19 cellular contexts compared by ENCODE assay signal in genomic region chr5:102481044-102481715, GRCh38. TPM values are rescaled to one million over a fixed set of nuclear protein-coding genes. Genes with fewer than 3 reads are reported as not detected.
DNase-seq lines count a peak whose midpoint lies in the region; ATAC-seq and TF ChIP-seq lines count a peak whose summit lies in the region.
"Had no signal": no experiment of that assay in that cellular context is flagged by ENCODE, and none has a peak within 500 bp of the region (broad histone marks: within the 10 kb centered on the region; RNA-seq: fewer than 3 reads in every experiment).

No MANE protein-coding gene starts in this region.

- no peak for TF ChIP-seq CTCF in kidney epithelial cell (IDR thresholded peaks at IDR 0.05; ENCODE audit: insufficient read depth, low read length, poor library complexity, severe bottlenecking)

- H3K36me3 ChIP-seq in kidney epithelial cell (ENCODE audit: control insufficient read depth, insufficient read depth, low read length) = no peaks in the 10 kb centered on the region
- H3K36me3 ChIP-seq: BLaER1 treated with 17β-estradiol and CSF1 and Interleukin-3, amounts not matched to agents 10 nM and 100 nM had no signal

- H3K27me3 ChIP-seq in kidney epithelial cell (ENCODE audit: control insufficient read depth, insufficient read depth, low read length) = no peaks in the 10 kb centered on the region
- H3K27me3 ChIP-seq: BLaER1 treated with 17β-estradiol and CSF1 and Interleukin-3, amounts not matched to agents 10 nM and 100 nM had no signal

- no peak overlapping the region for H3K4me3 ChIP-seq in kidney epithelial cell (ENCODE audit: low read depth, low read length)
- H3K4me3 ChIP-seq: BLaER1 treated with 17β-estradiol and CSF1 and Interleukin-3, amounts not matched to agents 10 nM and 100 nM; GM23338 had no signal

- no peak for ATAC-seq in HG03520 (IDR thresholded peaks at IDR 0.05; ENCODE audit: unreplicated experiment)
- ATAC-seq: activated CD8-positive, alpha-beta T cell treated with anti-CD3 and anti-CD28 coated beads for 36 hours; GM23338; HepG2; left cardiac atrium; stimulated activated naive CD8-positive, alpha-beta T cell treated with anti-CD3 and anti-CD28 coated beads, Interleukin-15, amount 100 ng/mL, for 72 hours had no signal

- DNase-seq in HK-2 (ENCODE audit: unreplicated experiment) = peak; percentile 4
- DNase-seq in NCI-H1417 (lab: John Stamatoyannopoulos, UW) = peak; percentile 17 to 80 (median 43)
- DNase-seq in SHP77 (lab: John Stamatoyannopoulos, UW) = peak; percentile 11 to 49
- DNase-seq in kidney epithelial cell (ENCODE audit: low read depth) = peak; percentile 1
- no peak for DNase-seq in NCI-H774 (lab: John Stamatoyannopoulos, UW)
- DNase-seq in RKO (ENCODE audit: low spot score) = no peak
- DNase-seq: activated CD8-positive, alpha-beta T cell treated with anti-CD3 and anti-CD28 coated beads for 36 hours; amniotic stem cell; DMS79 treated with DMSO at 0.1 percent for 48 hours; erythroblast; left cardiac atrium; NCI-H187; OCI-M1; stimulated activated naive CD8-positive, alpha-beta T cell treated with anti-CD3 and anti-CD28 coated beads, Interleukin-15, amount 100 ng/mL, for 72 hours had no signal

RNA-seq across cellular contexts. Expression of gene SLCO6A1, which starts 17.6 kb away (rescaled TPM):
- not detected in 2 replicates for total RNA-seq in kidney epithelial cell
- total RNA-seq: activated CD8-positive, alpha-beta T cell treated with anti-CD3 and anti-CD28 coated beads for 36 hours; activated T-helper 1 cell treated with anti-CD3 and anti-CD28 coated beads, Interleukin-12 subunit alpha, Interleukin-12 subunit beta, Interleukin-2, Interleukin-4 antibody, amounts not matched to agents 30 ng/mL and 10 ng/mL and 1 ng/mL, durations not matched to agents 14 hours and 24 hours and 36 hours; left cardiac atrium had no signal

Comparison
In these comparisons a context has a peak if more than half of its experiments do, and no peak if none do; other contexts are left out.
1. DNase-seq: peak in HK-2 (single experiment), NCI-H1417 (3 of 3), SHP77 (2 of 2) and kidney epithelial cell (single experiment); none in NCI-H774 (single experiment) and RKO (single experiment).